In the genomic region with DNA sequence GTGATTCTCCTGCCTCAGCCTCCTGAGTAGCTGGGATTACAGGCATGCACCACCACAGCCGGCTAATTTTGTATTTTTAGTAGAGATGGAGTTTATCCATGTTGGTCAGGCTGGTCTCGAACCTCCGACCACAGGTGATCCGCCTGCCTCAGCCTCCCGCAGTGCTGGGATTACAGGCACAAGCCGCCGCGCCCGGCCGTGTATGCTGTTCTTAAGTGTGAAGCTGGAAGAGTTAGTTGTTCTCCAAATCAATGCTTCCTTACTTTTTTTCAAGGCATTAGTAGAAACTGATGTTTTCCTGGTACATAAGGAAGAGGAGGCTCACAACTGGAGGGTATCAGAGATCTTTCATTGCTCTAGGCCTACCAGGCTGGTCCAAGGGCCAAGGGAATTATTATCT, we compare ENCODE assay signal across 10 cellular contexts. TPM values are rescaled to one million over a fixed set of nuclear protein-coding genes. Genes with fewer than 3 reads are reported as not detected.
DNase-seq lines count a peak whose midpoint lies in the region; ATAC-seq and TF ChIP-seq lines count a peak whose summit lies in the region.
"Not testable (repeated sequence)": the region's sequence is repeated elsewhere in the genome, so short reads cannot be mapped to it uniquely, and the experiment has no call there.
"Had no signal": no experiment of that assay in that cellular context is flagged by ENCODE, and none has a peak within 500 bp of the region (broad histone marks: within the 10 kb centered on the region; RNA-seq: fewer than 3 reads in every experiment).

No MANE protein-coding gene starts in this region.

- not testable (repeated sequence) for H3K9me3 ChIP-seq in WERI-Rb-1 (ENCODE audit: severe bottlenecking); adrenal gland (replicated peaks in 1 of 3); mucosa of descending colon; psoas muscle; upper lobe of left lung

- TF ChIP-seq CTCF in WERI-Rb-1 (IDR thresholded peaks at IDR 0.05; ENCODE audit: low read depth, low read length); adrenal gland (IDR thresholded peaks at IDR 0.05); mucosa of descending colon (IDR thresholded peaks at IDR 0.05); psoas muscle (IDR thresholded peaks at IDR 0.05); upper lobe of left lung (IDR thresholded peaks at IDR 0.05): not testable (repeated sequence)

- WGBS in adrenal gland, 4 donors: 93 to 100% methylated on average over 5 of the region's 10 CpGs; no CpG with 5 or more reads in 2 of the 4 donors
- 90 to 98% methylated on average over 5 to 6 of the region's 10 CpGs; no CpG with 5 or more reads in 1 of the 3 donors for WGBS in psoas muscle, 3 donors
- 100% methylated on average over 6 of the region's 10 CpGs; no CpG with 5 or more reads in 1 of the 2 donors for WGBS in upper lobe of left lung, 2 donors

- intact Hi-C loops in adrenal gland (cut with DNase I); Right ventricle myocardium superior (cut with DNase I); left colon (cut with DNase I, micrococcal nuclease); mucosa of descending colon (cut with DNase I, micrococcal nuclease); psoas muscle (cut with DNase I): not testable (repeated sequence)

- H3K36me3 ChIP-seq in WERI-Rb-1; adrenal gland (replicated peaks in 1 of 2); mucosa of descending colon (ENCODE audit: low read depth); psoas muscle (ENCODE audit: insufficient read depth in 1 of 2, low read depth in 1 of 2); upper lobe of left lung: not testable (repeated sequence)

- not testable (repeated sequence) for ATAC-seq in Right ventricle myocardium superior (ENCODE audit: poor library complexity); mucosa of descending colon; upper lobe of left lung (ENCODE audit: low FRiP score in 2 of 2)
- ATAC-seq in left colon: peak; percentile 50
- ATAC-seq in psoas muscle: peak in 1 of 4 donors; percentile 19

- TF ChIP-seq EP300 in upper lobe of left lung (IDR thresholded peaks at IDR 0.05): not testable (repeated sequence)

- not testable (repeated sequence) for H3K4me1 ChIP-seq in adrenal gland (replicated peaks in 1 of 2); mucosa of descending colon (ENCODE audit: low read depth); psoas muscle; upper lobe of left lung

- not testable (repeated sequence) for H3K27ac ChIP-seq in WERI-Rb-1, adrenal gland, psoas muscle, upper lobe of left lung

- H3K4me3 ChIP-seq in WERI-Rb-1 (ENCODE audit: low read depth, low read length); adrenal gland; mucosa of descending colon; psoas muscle; upper lobe of left lung: not testable (repeated sequence)

- H3K27me3 ChIP-seq in WERI-Rb-1 (ENCODE audit: insufficient read depth, low read depth, severe bottlenecking); adrenal gland; psoas muscle (ENCODE audit: insufficient read depth in 3 of 3, low read length in 2 of 3); upper lobe of left lung: not testable (repeated sequence)

- DNase-seq in WERI-Rb-1 (peak; percentile 2), adrenal gland (peak in 6 of 7 donors; percentile 3 to 43 (median 10)), Right ventricle myocardium superior (peak; percentile 15), mucosa of descending colon (peak; percentile 2 to 15 (median 13)), psoas muscle (peak; percentile 0 to 2), upper lobe of left lung (peak; percentile 13 to 69)
- not testable (repeated sequence) for DNase-seq in left colon

- TF ChIP-seq POLR2A in adrenal gland (IDR thresholded peaks at IDR 0.05); upper lobe of left lung (IDR thresholded peaks at IDR 0.05): not testable (repeated sequence)

RNA-seq across cellular contexts. Expression of a gene that starts 19.7 kb away (rescaled TPM):
- not detected for total RNA-seq in adrenal gland
- polyA plus RNA-seq in adrenal gland: under 1 TPM; 0.07 to 0.88 (median 0.24) TPM
- total RNA-seq in Right ventricle myocardium superior: not detected
- total RNA-seq in left colon: not detected
- total RNA-seq in mucosa of descending colon: 10 to 100 TPM in 1 of 3 donors, 1 to 10 TPM in 1, not detected in 1; 2.3 to 11.3 TPM
- not detected for total RNA-seq in psoas muscle
- polyA plus RNA-seq in psoas muscle: under 1 TPM in 1 of 3 donors, not detected in 2; 0.77 TPM
- total RNA-seq in upper lobe of left lung: under 1 TPM in 1 of 6 donors, not detected in 5; 0.29 TPM
- total RNA-seq: CD4-positive, alpha-beta memory T cell; GM23248 had no signal
- polyA plus RNA-seq: AG04450; CD4-positive, alpha-beta memory T cell; GM23248 had no signal

RNA-seq across cellular contexts. Expression of a gene that starts 39.6 kb away (rescaled TPM):
- total RNA-seq in adrenal gland (under 1 TPM in 1 of 8 donors, not detected in 7; 0.15 TPM), Right ventricle myocardium superior (not detected), left colon (not detected), mucosa of descending colon (not detected), psoas muscle (not detected), upper lobe of left lung (not detected)
- polyA plus RNA-seq in adrenal gland (under 1 TPM in 1 of 3 donors, not detected in 2; 0.16 TPM), psoas muscle (not detected)
- total RNA-seq: GM23248 had no signal
- polyA plus RNA-seq: AG04450; CD4-positive, alpha-beta memory T cell; GM23248 had no signal
